24 cellular contexts compared by ENCODE assay signal in the genomic region with DNA sequence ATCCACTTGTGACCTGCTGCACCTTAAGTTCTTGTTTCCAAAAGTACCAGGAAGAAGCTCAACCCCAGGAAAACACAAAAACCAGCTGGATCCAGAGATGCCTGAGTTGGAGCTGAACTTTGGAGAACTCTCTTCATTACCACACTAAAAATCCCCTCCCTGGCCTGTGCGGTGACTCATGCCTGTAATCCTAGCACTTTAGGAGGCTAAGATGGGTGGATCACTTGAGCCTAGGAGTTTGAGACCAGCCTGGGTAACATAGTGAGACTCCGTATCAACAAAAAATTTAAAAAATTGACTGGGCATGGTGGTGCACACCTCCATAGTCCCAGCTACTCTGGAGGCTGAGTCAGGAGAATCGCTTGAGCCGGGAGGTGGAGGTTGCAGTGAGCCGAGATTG. TPM values are rescaled to one million over a fixed set of nuclear protein-coding genes. Genes with fewer than 3 reads are reported as not detected.
DNase-seq lines count a peak whose midpoint lies in the region; ATAC-seq and TF ChIP-seq lines count a peak whose summit lies in the region.
"Had no signal": no experiment of that assay in that cellular context is flagged by ENCODE, and none has a peak within 500 bp of the region (broad histone marks: within the 10 kb centered on the region; RNA-seq: fewer than 3 reads in every experiment).

No MANE protein-coding gene starts in this region.

- H3K4me1 ChIP-seq in GM23248 (ENCODE audit: insufficient read depth), result peaks cover 4% of the 10 kb centered on the region; the same call in 1 of the 2 replicates
- H3K4me1 ChIP-seq in PC-3 (ENCODE audit: insufficient read depth, low read length), result peaks cover 34% of the 10 kb centered on the region
- no peaks in the 10 kb centered on the region for H3K4me1 ChIP-seq in stomach
- H3K4me1 ChIP-seq: colonic mucosa, uterus had no signal

- H2AFZ ChIP-seq in GM23248 (no peak overlapping the region), PC-3 (ENCODE audit: low read length) (no peak overlapping the region)

- intact Hi-C loops in PC-3 (cut with micrococcal nuclease), result no loop called here
- intact Hi-C loops in stomach (cut with DNase I; ENCODE audit: low total_unique reads), result no loop called here

- TF ChIP-seq CTCF in PC-3 (conservative IDR thresholded peaks at IDR 0.05; ENCODE audit: low read depth, low read length) (no peak), choroid plexus epithelial cell (conservative IDR thresholded peaks at IDR 0.05; ENCODE audit: low read depth, low read length) (no peak), stomach (IDR thresholded peaks at IDR 0.05) (no peak)

- H3K27me3 ChIP-seq in GM23248 (replicated peaks; ENCODE audit: insufficient read depth) (no peaks in the 10 kb centered on the region), PC-3 (ENCODE audit: low read length) (no peaks in the 10 kb centered on the region), stomach (no peaks in the 10 kb centered on the region)
- H3K27me3 ChIP-seq: colonic mucosa, uterus had no signal

- no peak for TF ChIP-seq EP300 in stomach (IDR thresholded peaks at IDR 0.05)

- H3F3A ChIP-seq in GM23248 (ENCODE audit: insufficient read depth) (peaks cover 6% of the 10 kb centered on the region), PC-3 (ENCODE audit: low read length, unreplicated experiment) (no peaks in the 10 kb centered on the region)

- no peaks in the 10 kb centered on the region for H4K20me1 ChIP-seq in GM23248 (ENCODE audit: insufficient read depth)
- no peaks in the 10 kb centered on the region for H4K20me1 ChIP-seq in PC-3 (ENCODE audit: low read length)

- in situ Hi-C loops in GM23248 (cut with MboI), result loop anchor here (10.0 to 25.0 kb wide), 2 partner anchors 98 to 380 kb away; no protein-coding TSS in a partner anchor

- no peak overlapping the region for H3K27ac ChIP-seq in GM23248
- H3K27ac ChIP-seq in PC-3 (ENCODE audit: low read length), result no peak overlapping the region
- no peak overlapping the region for H3K27ac ChIP-seq in stomach
- H3K27ac ChIP-seq: colonic mucosa, uterus had no signal

- H3K9ac ChIP-seq in GM23248 (no peak overlapping the region), PC-3 (ENCODE audit: low read length) (no peak overlapping the region)

- H3K9me3 ChIP-seq in GM23248 (ENCODE audit: low read depth), result no peaks in the 10 kb centered on the region
- no peaks in the 10 kb centered on the region for H3K9me3 ChIP-seq in PC-3 (ENCODE audit: low read length)
- H3K9me3 ChIP-seq in stomach, result no peaks in the 10 kb centered on the region
- H3K9me3 ChIP-seq: colonic mucosa, uterus had no signal

- TF ChIP-seq POLR2A in stomach (IDR thresholded peaks at IDR 0.05), result no peak

- CTCF ChIA-PET in PC-3 (lab: Charles Lee), result interaction anchor here (0.6 kb wide), 2 partner anchors 211 to 456 kb away, joined by 4 to 6 read pairs; no protein-coding TSS in a partner anchor

- POLR2A ChIA-PET in PC-3 (lab: Charles Lee; ENCODE audit: unreplicated experiment), result no interaction called here

- H3K79me2 ChIP-seq in GM23248 (ENCODE audit: insufficient read depth) (no peaks in the 10 kb centered on the region), PC-3 (ENCODE audit: low read length) (no peaks in the 10 kb centered on the region)

- peak; percentile 62 for DNase-seq in GM23248
- peak; percentile 28 for DNase-seq in PC-3
- DNase-seq in choroid plexus epithelial cell (ENCODE audit: low read depth), result peak; percentile 52
- DNase-seq in myocyte (ENCODE audit: low read depth), result peak; percentile 55
- DNase-seq in NCI-H1417 (lab: John Stamatoyannopoulos, UW), result no peak
- DNase-seq in stomach, result no peak
- DNase-seq: activated naive CD4-positive, alpha-beta T cell treated with Interleukin-2 at 50 U/mL for 16 hours; CD8-positive, alpha-beta memory T cell; colonic mucosa; DMS79; naive thymus-derived CD8-positive, alpha-beta T cell; NCI-H1092; NCI-H774; posterior cingulate gyrus; RPMI8226; stimulated activated CD4-positive, alpha-beta T cell treated with anti-CD3 and anti-CD28 coated beads, Interleukin-4, amount 100 ng/mL, for 1 hour; substantia nigra; uterus had no signal

- H3K36me3 ChIP-seq in GM23248 (ENCODE audit: low read depth) (no peaks in the 10 kb centered on the region), PC-3 (ENCODE audit: low read depth, low read length) (no peaks in the 10 kb centered on the region), stomach (no peaks in the 10 kb centered on the region)
- H3K36me3 ChIP-seq: colonic mucosa, uterus had no signal

- H3K9me2 ChIP-seq in GM23248 (ENCODE audit: insufficient read depth) (no peaks in the 10 kb centered on the region), PC-3 (replicated peaks; ENCODE audit: low read length) (no peaks in the 10 kb centered on the region)

- no peak overlapping the region for H3K4me3 ChIP-seq in GM23248
- no peak overlapping the region for H3K4me3 ChIP-seq in PC-3 (ENCODE audit: low read length)
- no peak overlapping the region for H3K4me3 ChIP-seq in choroid plexus epithelial cell (ENCODE audit: low read depth, low read length)
- no peak overlapping the region for H3K4me3 ChIP-seq in stomach
- H3K4me3 ChIP-seq: colonic mucosa, uterus had no signal

- ATAC-seq in PC-3 (no peak), HG03457 (IDR thresholded peaks at IDR 0.05; ENCODE audit: unreplicated experiment) (no peak), GM18519 (IDR thresholded peaks at IDR 0.05; ENCODE audit: low FRiP score, unreplicated experiment) (no peak)
- ATAC-seq: naive thymus-derived CD8-positive, alpha-beta T cell had no signal

- BruUV-seq in PC-3 (replicated peaks; lab: Mats Ljungman, UMichigan), result no TSS peak

- 68 to 70% methylated on average over 5 of the region's 5 CpGs for WGBS in GM23248 (ENCODE audit: low coverage in 1 of 2, low lambda C conversion rate in 2 of 2, missing lambda C conversion rate in 2 of 2), 2 experiments
- 88 to 92% (median 90%) methylated on average over 5 of the region's 5 CpGs for WGBS in stomach, 5 donors

- H3K4me2 ChIP-seq in GM23248 (ENCODE audit: unreplicated experiment), result no peak overlapping the region
- H3K4me2 ChIP-seq in PC-3 (ENCODE audit: low read length), result no peak overlapping the region

RNA-seq across cellular contexts. Expression of a gene that starts 6.2 kb away (rescaled TPM):
- total RNA-seq in GM23248 (2014; rRNA removed; shearing (Covaris generic)), result not detected in 2 replicates
- polyA plus RNA-seq in GM23248 (2016; fragmentation: Nextera tagmentation; extraction: Ambion mirVana) (0.36 TPM in 1 of 2 replicates, not detected in the other), stomach (10 to 100 TPM in 1 of 3 donors, 1 to 10 TPM in 2; 2.3 to 12.7 (median 5.4) TPM)
- total RNA-seq in PC-3 (2014; rRNA removed) (not detected in 2 replicates), myocyte (37.5 and 38.4 TPM in 2 replicates), stomach (1 to 10 TPM in 3 of 5 donors, not detected in 2; 1.2 to 9.4 (median 2.9) TPM)
- polyA plus RNA-seq in myocyte (2012), result 2.1 TPM
- total RNA-seq: CD8-positive, alpha-beta memory T cell; colonic mucosa; naive thymus-derived CD8-positive, alpha-beta T cell had no signal
- polyA plus RNA-seq: CD8-positive, alpha-beta memory T cell; IgD-negative memory B cell; naive thymus-derived CD8-positive, alpha-beta T cell had no signal

RNA-seq across cellular contexts. Expression of a gene that starts 35.2 kb away (rescaled TPM):
- not detected in 2 replicates for total RNA-seq in GM23248 (2014; rRNA removed; shearing (Covaris generic))
- polyA plus RNA-seq in GM23248 (2016; fragmentation: Nextera tagmentation; extraction: Ambion mirVana) (not detected in 2 replicates), stomach (not detected)
- total RNA-seq in PC-3 (2014; rRNA removed) (not detected in 2 replicates), myocyte (not detected in 2 replicates), stomach (not detected)
- polyA plus RNA-seq in myocyte (2012), result not detected
- total RNA-seq: CD8-positive, alpha-beta memory T cell; colonic mucosa; H1; lower leg skin; naive thymus-derived CD8-positive, alpha-beta T cell; skeletal muscle tissue; uterus had no signal
- polyA plus RNA-seq: CD8-positive, alpha-beta memory T cell; H1; IgD-negative memory B cell; naive thymus-derived CD8-positive, alpha-beta T cell had no signal

Comparison
In these comparisons a context has a peak if more than half of its experiments do, and no peak if none do; other contexts are left out.
1. DNase-seq: peak in GM23248 (single experiment), PC-3 (single experiment), choroid plexus epithelial cell (single experiment) and myocyte (single experiment); none in NCI-H1417 (0 of 3) and stomach (single experiment).